In the genomic region with DNA sequence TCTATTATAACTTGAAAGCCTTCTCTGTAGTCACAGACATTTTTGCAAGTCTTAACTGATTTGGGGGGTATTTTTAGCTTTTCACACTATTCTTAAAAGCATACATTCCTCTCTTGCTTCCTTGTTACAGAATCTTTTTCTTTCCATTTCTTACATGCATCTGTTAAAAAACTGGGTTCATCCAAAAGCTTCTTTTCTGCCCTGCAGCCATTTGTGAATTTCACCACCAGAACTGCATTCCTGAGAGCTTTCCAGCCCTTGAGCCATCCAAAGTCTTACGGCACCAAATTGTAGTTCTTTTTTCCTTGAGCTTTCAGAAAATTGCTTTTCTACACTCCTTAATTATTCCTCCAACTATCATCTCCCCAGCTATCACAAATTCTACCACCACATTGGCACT, we compare ENCODE assay signal across 26 cellular contexts. TPM values are rescaled to one million over a fixed set of nuclear protein-coding genes. Genes with fewer than 3 reads are reported as not detected.
DNase-seq lines count a peak whose midpoint lies in the region; ATAC-seq lines count a peak whose summit lies in the region.
"Had no signal": no experiment of that assay in that cellular context is flagged by ENCODE, and none has a peak within 500 bp of the region (broad histone marks: within the 10 kb centered on the region; RNA-seq: fewer than 3 reads in every experiment).

No MANE protein-coding gene starts in this region.

- peak overlapping the region; percentile 27 for H3K9ac ChIP-seq in adipocyte (ENCODE audit: low read length)
- H3K9ac ChIP-seq: BLaER1 treated with 17β-estradiol and CSF1 and Interleukin-3, amounts not matched to agents 10 nM and 100 nM; neural progenitor cell; SK-N-SH had no signal

- peak overlapping the region; percentile 61 for H3K4me3 ChIP-seq in adipocyte (ENCODE audit: low read length)
- H3K4me3 ChIP-seq: BLaER1 treated with 17β-estradiol and CSF1 and Interleukin-3, amounts not matched to agents 10 nM and 100 nM; colonic mucosa; GM12878; neural progenitor cell; prostate gland; stomach; upper lobe of left lung had no signal

- H3K4me1 ChIP-seq in adipocyte (ENCODE audit: control insufficient read depth, insufficient read depth, low read length): peaks cover 53% of the 10 kb centered on the region
- H3K4me1 ChIP-seq: BLaER1 treated with 17β-estradiol and CSF1 and Interleukin-3, amounts not matched to agents 10 nM and 100 nM; colonic mucosa; neural progenitor cell; prostate gland had no signal

- intact Hi-C loops in sciatic nerve (cut with DNase I): no loop called here

- no peak overlapping the region for H3K27ac ChIP-seq in caudate nucleus (ENCODE audit: low read depth, low read length)
- H3K27ac ChIP-seq: BLaER1 treated with 17β-estradiol and CSF1 and Interleukin-3, amounts not matched to agents 10 nM and 100 nM; colonic mucosa; neural progenitor cell; prostate gland had no signal

- H3K9me3 ChIP-seq in adipocyte (ENCODE audit: control insufficient read depth, low read length): no peaks in the 10 kb centered on the region
- H3K9me3 ChIP-seq: BLaER1 treated with 17β-estradiol and CSF1 and Interleukin-3, amounts not matched to agents 10 nM and 100 nM; colonic mucosa; prostate gland; SK-N-SH; stomach; upper lobe of left lung had no signal

- H3K27me3 ChIP-seq in adipocyte (replicated peaks; ENCODE audit: control insufficient read depth, insufficient read depth, low read length): no peaks in the 10 kb centered on the region
- H3K27me3 ChIP-seq: BLaER1 treated with 17β-estradiol and CSF1 and Interleukin-3, amounts not matched to agents 10 nM and 100 nM; colonic mucosa; neural progenitor cell; stomach; upper lobe of left lung had no signal

- ATAC-seq in sciatic nerve (peak; percentile 65), GM18907 (IDR thresholded peaks at IDR 0.05; ENCODE audit: unreplicated experiment) (no peak), HG03432 (IDR thresholded peaks at IDR 0.05; ENCODE audit: unreplicated experiment) (no peak)
- ATAC-seq: activated CD8-positive, alpha-beta T cell treated with anti-CD3 and anti-CD28 coated beads, Interleukin-2, amount 10 ng/mL, durations not matched to agents 7 days and 5 days; GM12878 had no signal

- peak; percentile 86 for DNase-seq in EH (ENCODE audit: low read depth)
- DNase-seq in adipocyte (ENCODE audit: low read depth): peak; percentile 92
- DNase-seq in fibroblast of peridontal ligament (ENCODE audit: extremely low read depth): peak; percentile 76
- no peak for DNase-seq in sciatic nerve (ENCODE audit: low spot score)
- no peak for DNase-seq in midbrain (lab: John Stamatoyannopoulos, UW)
- no peak for DNase-seq in caudate nucleus (lab: John Stamatoyannopoulos, UW)
- DNase-seq: activated CD8-positive, alpha-beta T cell treated with anti-CD3 and anti-CD28 coated beads, Interleukin-2, amount 10 ng/mL, durations not matched to agents 7 days and 5 days; activated effector memory CD4-positive, alpha-beta T cell treated with anti-CD3 and anti-CD28 coated beads, Interleukin-2, amount 50 U/mL, for 16 hours; activated naive CD8-positive, alpha-beta T cell treated with anti-CD3 and anti-CD28 coated beads, Interleukin-2, amount 10 ng/mL, durations not matched to agents 7 days and 5 days; activated T-cell treated with anti-CD3 and anti-CD28 coated beads for 4 hours; colonic mucosa; COR-L47; DMS79; H7; NCI-H1694; NCI-H69; SK-N-SH; stomach; T-helper 2 cell; upper lobe of left lung had no signal

- H3K36me3 ChIP-seq in adipocyte (ENCODE audit: control insufficient read depth, insufficient read depth, low read length, severe bottlenecking): peaks cover 79% of the 10 kb centered on the region

RNA-seq across cellular contexts. Expression of gene GSTA4, which starts 19.7 kb away (rescaled TPM):
- total RNA-seq in sciatic nerve: 24.1 TPM

RNA-seq across cellular contexts. Expression of gene CILK1, which starts 46.9 kb away (rescaled TPM):
- total RNA-seq in sciatic nerve: 12.7 TPM

RNA-seq across cellular contexts. Expression of gene FBXO9, which starts 50.5 kb away (rescaled TPM):
- 80.0 TPM for total RNA-seq in sciatic nerve

Comparison
In these comparisons a context has a peak if more than half of its experiments do, and no peak if none do; other contexts are left out.
1. DNase-seq: peak in EH (single experiment), adipocyte (single experiment) and fibroblast of peridontal ligament (single experiment); none in sciatic nerve (single experiment), midbrain (single experiment) and caudate nucleus (0 of 61).